ENCODE assay signal across 36 cellular contexts in genomic region chr2:16266571-16266970, GRCh38.
"Had no signal": no experiment of that assay in that cellular context is flagged by ENCODE, and none has a peak within 500 bp of the region (broad histone marks: within the 10 kb centered on the region; RNA-seq: fewer than 3 reads in every experiment).

No MANE protein-coding gene starts in this region.

- ATAC-seq: activated naive CD4-positive, alpha-beta T cell treated with anti-CD3 and anti-CD28 coated beads, Interleukin-2, amount 50 U/mL, for 72 hours; activated naive CD8-positive, alpha-beta T cell treated with anti-CD3 and anti-CD28 coated beads, Interleukin-2, amount 50 U/mL, for 24 hours; activated T-cell treated with anti-CD3 and anti-CD28 coated beads, Interleukin-2, amount 50 U/mL, for 4 hours; activated T-cell treated with anti-CD3 and anti-CD28 coated beads, Interleukin-2, amount 50 U/mL, for 72 hours; activated T-helper 17 cell treated with anti-CD3 and anti-CD28 coated beads, Interleukin-2, amount 50 U/mL, for 72 hours; body of pancreas had no signal

- H3K9me3 ChIP-seq: adrenal gland, ascending aorta, body of pancreas, breast epithelium had no signal

- H3K36me3 Mint-ChIP-seq: activated naive CD4-positive, alpha-beta T cell treated with anti-CD3 and anti-CD28 coated beads, Interleukin-2, amount 10 ng/mL, durations not matched to agents 7 days and 5 days; activated naive CD4-positive, alpha-beta T cell treated with anti-CD3 and anti-CD28 coated beads, Interleukin-2, amount 50 U/mL, for 24 hours; activated naive CD4-positive, alpha-beta T cell treated with anti-CD3 and anti-CD28 coated beads, Interleukin-2, amount 50 U/mL, for 72 hours; activated naive CD8-positive, alpha-beta T cell; activated naive CD8-positive, alpha-beta T cell treated with anti-CD3 and anti-CD28 coated beads for 36 hours; activated naive CD8-positive, alpha-beta T cell treated with anti-CD3 and anti-CD28 coated beads, Interleukin-2, amount 10 ng/mL, durations not matched to agents 7 days and 5 days; brain had no signal

- H3K27me3 Mint-ChIP-seq: activated naive CD4-positive, alpha-beta T cell treated with anti-CD3 and anti-CD28 coated beads, Interleukin-2, amount 10 ng/mL, durations not matched to agents 7 days and 5 days; activated naive CD4-positive, alpha-beta T cell treated with anti-CD3 and anti-CD28 coated beads, Interleukin-2, amount 50 U/mL, for 24 hours; activated naive CD8-positive, alpha-beta T cell treated with anti-CD3 and anti-CD28 coated beads, Interleukin-2, amount 50 U/mL, for 24 hours; activated T-cell treated with anti-CD3 and anti-CD28 coated beads, Interleukin-2, amount 50 U/mL, for 24 hours; activated T-helper 17 cell treated with anti-CD3 and anti-CD28 coated beads, Interleukin-2, amount 50 U/mL, for 72 hours; central memory CD8-positive, alpha-beta T cell had no signal

- H3K4me3 ChIP-seq: adrenal gland, ascending aorta, body of pancreas, breast epithelium, cardiac muscle cell had no signal

- H3K9me3 Mint-ChIP-seq: activated naive CD4-positive, alpha-beta T cell treated with anti-CD3 and anti-CD28 coated beads for 36 hours; activated naive CD4-positive, alpha-beta T cell treated with anti-CD3 and anti-CD28 coated beads, Interleukin-2, amount 10 ng/mL, durations not matched to agents 7 days and 5 days; activated naive CD4-positive, alpha-beta T cell treated with anti-CD3 and anti-CD28 coated beads, Interleukin-2, amount 50 U/mL, for 24 hours; activated naive CD4-positive, alpha-beta T cell treated with anti-CD3 and anti-CD28 coated beads, Interleukin-2, amount 50 U/mL, for 72 hours; activated naive CD8-positive, alpha-beta T cell treated with anti-CD3 and anti-CD28 coated beads, Interleukin-2, amount 50 U/mL, for 24 hours; activated T-cell treated with anti-CD3 and anti-CD28 coated beads, Interleukin-2, amount 50 U/mL, for 4 hours; activated T-helper 1 cell treated with anti-CD3 and anti-CD28 coated beads, Interleukin-12 subunit alpha, Interleukin-12 subunit beta, Interleukin-2, Interleukin-4 antibody, amounts not matched to agents 30 ng/mL and 10 ng/mL and 1 ng/mL, durations not matched to agents 14 hours and 24 hours and 36 hours; activated T-helper 17 cell treated with anti-CD3 and anti-CD28 coated beads, Interleukin-2, amount 50 U/mL, for 72 hours; activated T-helper 2 cell treated with anti-CD3 and anti-CD28 coated beads, Interferon-gamma antibody, Interleukin-2, Interleukin-4, amounts not matched to agents 10 μg/mL and 5 μg/mL and 100 μg/mL, durations not matched to agents 14 hours and 24 hours and 36 hours had no signal

- H3K4me1 Mint-ChIP-seq: activated naive CD4-positive, alpha-beta T cell treated with anti-CD3 and anti-CD28 coated beads, Interleukin-2, amount 10 ng/mL, durations not matched to agents 7 days and 5 days; activated naive CD4-positive, alpha-beta T cell treated with anti-CD3 and anti-CD28 coated beads, Interleukin-2, amount 50 U/mL, for 24 hours; activated naive CD8-positive, alpha-beta T cell treated with anti-CD3 and anti-CD28 coated beads for 36 hours; activated naive CD8-positive, alpha-beta T cell treated with anti-CD3 and anti-CD28 coated beads, Interleukin-2, amount 10 ng/mL, durations not matched to agents 7 days and 5 days; activated naive CD8-positive, alpha-beta T cell treated with anti-CD3 and anti-CD28 coated beads, Interleukin-2, amount 50 U/mL, for 24 hours; activated T-helper 17 cell treated with anti-CD3 and anti-CD28 coated beads, Interleukin-2, amount 50 U/mL, for 72 hours; central memory CD8-positive, alpha-beta T cell had no signal

- H3K27ac ChIP-seq: adrenal gland, ascending aorta, body of pancreas, brain microvascular endothelial cell, breast epithelium, cardiac muscle cell had no signal

- H3K4me3 Mint-ChIP-seq: activated naive CD4-positive, alpha-beta T cell treated with anti-CD3 and anti-CD28 coated beads for 36 hours; activated naive CD4-positive, alpha-beta T cell treated with anti-CD3 and anti-CD28 coated beads, Interleukin-2, amount 10 ng/mL, durations not matched to agents 7 days and 5 days; activated naive CD4-positive, alpha-beta T cell treated with anti-CD3 and anti-CD28 coated beads, Interleukin-2, amount 50 U/mL, for 24 hours; activated naive CD8-positive, alpha-beta T cell; activated naive CD8-positive, alpha-beta T cell treated with anti-CD3 and anti-CD28 coated beads for 36 hours; activated naive CD8-positive, alpha-beta T cell treated with anti-CD3 and anti-CD28 coated beads, Interleukin-2, amount 10 ng/mL, durations not matched to agents 7 days and 5 days; activated naive CD8-positive, alpha-beta T cell treated with anti-CD3 and anti-CD28 coated beads, Interleukin-2, amount 50 U/mL, for 24 hours; activated T-cell treated with anti-CD3 and anti-CD28 coated beads, Interleukin-2, amount 50 U/mL, for 24 hours; activated T-cell treated with anti-CD3 and anti-CD28 coated beads, Interleukin-2, amount 50 U/mL, for 4 hours; activated T-cell treated with anti-CD3 and anti-CD28 coated beads, Interleukin-2, amount 50 U/mL, for 72 hours; activated T-helper 1 cell treated with anti-CD3 and anti-CD28 coated beads, Interleukin-12 subunit alpha, Interleukin-12 subunit beta, Interleukin-2, Interleukin-4 antibody, amounts not matched to agents 30 ng/mL and 10 ng/mL and 1 ng/mL, durations not matched to agents 14 hours and 24 hours and 36 hours; activated T-helper 17 cell treated with anti-CD3 and anti-CD28 coated beads, Interleukin-2, amount 50 U/mL, for 72 hours; brain; central memory CD8-positive, alpha-beta T cell had no signal

- DNase-seq: activated effector memory CD4-positive, alpha-beta T cell treated with anti-CD3 and anti-CD28 coated beads, Interleukin-2, amount 50 U/mL, for 16 hours; activated effector memory CD4-positive, alpha-beta T cell treated with Interleukin-2 at 50 U/mL for 16 hours; activated gamma-delta T cell; activated gamma-delta T cell treated with Interleukin-2 at 50 U/mL for 16 hours; activated naive CD4-positive, alpha-beta T cell; activated naive CD4-positive, alpha-beta T cell treated with anti-CD3 and anti-CD28 coated beads for 36 hours; activated naive CD4-positive, alpha-beta T cell treated with anti-CD3 and anti-CD28 coated beads, Interleukin-2, amount 10 ng/mL, durations not matched to agents 7 days and 5 days; activated naive CD4-positive, alpha-beta T cell treated with anti-CD3 and anti-CD28 coated beads, Interleukin-2, amount 50 U/mL, for 16 hours; activated naive CD4-positive, alpha-beta T cell treated with Interleukin-2 at 50 U/mL for 16 hours; activated naive CD8-positive, alpha-beta T cell treated with anti-CD3 and anti-CD28 coated beads for 36 hours; activated naive CD8-positive, alpha-beta T cell treated with anti-CD3 and anti-CD28 coated beads, Interleukin-2, amount 10 ng/mL, durations not matched to agents 7 days and 5 days; activated naive CD8-positive, alpha-beta T cell treated with anti-CD3 and anti-CD28 coated beads, Interleukin-2, amount 50 U/mL, for 24 hours; activated T-cell treated with anti-CD3 and anti-CD28 coated beads, Interleukin-2, amount 50 U/mL, for 24 hours; activated T-cell treated with anti-CD3 and anti-CD28 coated beads, Interleukin-2, amount 50 U/mL, for 4 hours; activated T-cell treated with anti-CD3 and anti-CD28 coated beads, Interleukin-2, amount 50 U/mL, for 48 hours; activated T-cell treated with anti-CD3 and anti-CD28 coated beads, Interleukin-2, amount 50 U/mL, for 72 hours; adrenal gland; amniotic stem cell; amygdala; anterior cingulate cortex; aorta; body of pancreas; brain microvascular endothelial cell; caudate nucleus; cerebellar nuclear complex had no signal

- H3K36me3 ChIP-seq: adrenal gland, ascending aorta, brain microvascular endothelial cell, breast epithelium, cardiac muscle cell had no signal

- H3K27ac Mint-ChIP-seq: activated naive CD4-positive, alpha-beta T cell treated with anti-CD3 and anti-CD28 coated beads for 36 hours; activated naive CD4-positive, alpha-beta T cell treated with anti-CD3 and anti-CD28 coated beads, Interleukin-2, amount 10 ng/mL, durations not matched to agents 7 days and 5 days; activated naive CD4-positive, alpha-beta T cell treated with anti-CD3 and anti-CD28 coated beads, Interleukin-2, amount 50 U/mL, for 24 hours; activated naive CD4-positive, alpha-beta T cell treated with anti-CD3 and anti-CD28 coated beads, Interleukin-2, amount 50 U/mL, for 72 hours; activated naive CD8-positive, alpha-beta T cell; activated naive CD8-positive, alpha-beta T cell treated with anti-CD3 and anti-CD28 coated beads for 36 hours; activated naive CD8-positive, alpha-beta T cell treated with anti-CD3 and anti-CD28 coated beads, Interleukin-2, amount 10 ng/mL, durations not matched to agents 7 days and 5 days; activated naive CD8-positive, alpha-beta T cell treated with anti-CD3 and anti-CD28 coated beads, Interleukin-2, amount 50 U/mL, for 24 hours; activated T-cell treated with anti-CD3 and anti-CD28 coated beads, Interleukin-2, amount 50 U/mL, for 24 hours; activated T-cell treated with anti-CD3 and anti-CD28 coated beads, Interleukin-2, amount 50 U/mL, for 72 hours; activated T-helper 1 cell treated with anti-CD3 and anti-CD28 coated beads, Interleukin-12 subunit alpha, Interleukin-12 subunit beta, Interleukin-2, Interleukin-4 antibody, amounts not matched to agents 30 ng/mL and 10 ng/mL and 1 ng/mL, durations not matched to agents 14 hours and 24 hours and 36 hours; activated T-helper 17 cell treated with anti-CD3 and anti-CD28 coated beads, Interleukin-2, amount 50 U/mL, for 72 hours; activated T-helper 2 cell treated with anti-CD3 and anti-CD28 coated beads, Interferon-gamma antibody, Interleukin-2, Interleukin-4, amounts not matched to agents 10 μg/mL and 5 μg/mL and 100 μg/mL, durations not matched to agents 14 hours and 24 hours and 36 hours; brain had no signal

- H3K27me3 ChIP-seq: adrenal gland, ascending aorta, body of pancreas, brain microvascular endothelial cell, breast epithelium, cardiac muscle cell had no signal

- H3K4me1 ChIP-seq: adrenal gland, ascending aorta, body of pancreas, breast epithelium had no signal
